Comparison of ENCODE assay signal across 17 cellular contexts in the genomic region with DNA sequence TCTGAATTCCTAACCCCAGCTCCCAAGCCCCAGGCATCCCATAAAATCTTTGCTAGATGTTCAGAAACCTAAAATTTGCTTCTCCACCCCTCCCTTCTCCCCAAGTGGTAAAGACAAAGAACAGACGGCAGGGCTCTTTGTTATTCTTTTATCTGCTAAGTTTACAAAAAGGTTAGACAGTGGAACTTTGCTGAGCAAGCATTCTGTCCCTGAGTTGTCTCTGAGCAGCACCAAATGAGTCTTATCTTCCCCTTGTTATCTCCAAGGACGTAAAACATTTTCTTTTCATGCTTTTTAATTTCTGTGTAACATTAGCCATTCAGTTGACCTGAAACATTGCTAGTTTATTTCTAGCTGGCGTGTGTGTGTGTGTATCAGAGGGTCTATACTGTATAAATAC. TPM values are rescaled to one million over a fixed set of nuclear protein-coding genes. Genes with fewer than 3 reads are reported as not detected.
A peak's percentile ranks its signal among the peaks of the same experiment; 100 is the strongest.
DNase-seq lines count a peak whose midpoint lies in the region; ATAC-seq and TF ChIP-seq lines count a peak whose summit lies in the region.
"Had no signal": no experiment of that assay in that cellular context is flagged by ENCODE, and none has a peak within 500 bp of the region (broad histone marks: within the 10 kb centered on the region; RNA-seq: fewer than 3 reads in every experiment).

No MANE protein-coding gene starts in this region.

- peak overlapping the region; percentile 67 for H3K27ac Mint-ChIP-seq in mesothelial cell of epicardium
- H3K27ac Mint-ChIP-seq in activated naive CD8-positive, alpha-beta T cell treated with anti-CD3 and anti-CD28 coated beads, Interleukin-2, amount 50 U/mL, for 24 hours = no peak overlapping the region
- H3K27ac Mint-ChIP-seq: activated CD8-positive, alpha-beta memory T cell treated with anti-CD3 and anti-CD28 coated beads, Interleukin-2, amount 10 ng/mL, durations not matched to agents 7 days and 5 days; activated T-helper 2 cell treated with anti-CD3 and anti-CD28 coated beads, Interferon-gamma antibody, Interleukin-2, Interleukin-4, amounts not matched to agents 10 μg/mL and 5 μg/mL and 100 μg/mL, durations not matched to agents 14 hours and 24 hours and 36 hours had no signal

- H3K4me3 ChIP-seq in heart right ventricle (no peak overlapping the region), esophagus muscularis mucosa (peak overlapping the region in 2 of 4 donors; percentile 3 to 12), upper lobe of right lung (no peak overlapping the region)
- H3K4me3 ChIP-seq: BLaER1 treated with 17β-estradiol and CSF1 and Interleukin-3, amounts not matched to agents 10 nM and 100 nM; prostate gland; SJSA1 had no signal

- intact Hi-C loops in heart right ventricle (cut with DNase I) (no loop called here), Right ventricle myocardium superior (cut with DNase I) (no loop called here), esophagus muscularis mucosa (cut with DNase I) (no loop called here), upper lobe of right lung (cut with DNase I) (no loop called here)

- H3K27ac ChIP-seq in heart right ventricle = peak overlapping the region in 6 of 10 donors; percentile 3 to 39 (median 24)
- peak overlapping the region; percentile 52 to 77 (median 62) for H3K27ac ChIP-seq in esophagus muscularis mucosa (replicated peaks in 1 of 4)
- H3K27ac ChIP-seq in upper lobe of right lung = peak overlapping the region; percentile 47
- H3K27ac ChIP-seq: BLaER1 treated with 17β-estradiol and CSF1 and Interleukin-3, amounts not matched to agents 10 nM and 100 nM; prostate gland; SJSA1 had no signal

- ATAC-seq in heart right ventricle (no peak), Right ventricle myocardium superior (ENCODE audit: poor library complexity) (no peak), upper lobe of right lung (no peak)
- ATAC-seq in activated naive CD8-positive, alpha-beta T cell treated with anti-CD3 and anti-CD28 coated beads, Interleukin-2, amount 50 U/mL, for 24 hours = no peak
- ATAC-seq: activated CD8-positive, alpha-beta memory T cell treated with anti-CD3 and anti-CD28 coated beads, Interleukin-2, amount 10 ng/mL, durations not matched to agents 7 days and 5 days; PC-3 had no signal

- H3K9me3 Mint-ChIP-seq in mesothelial cell of epicardium = no peaks in the 10 kb centered on the region
- H3K9me3 Mint-ChIP-seq in activated naive CD8-positive, alpha-beta T cell treated with anti-CD3 and anti-CD28 coated beads, Interleukin-2, amount 50 U/mL, for 24 hours = no peaks in the 10 kb centered on the region
- H3K9me3 Mint-ChIP-seq: activated T-helper 2 cell treated with anti-CD3 and anti-CD28 coated beads, Interferon-gamma antibody, Interleukin-2, Interleukin-4, amounts not matched to agents 10 μg/mL and 5 μg/mL and 100 μg/mL, durations not matched to agents 14 hours and 24 hours and 36 hours had no signal

- no peak for TF ChIP-seq EP300 in esophagus muscularis mucosa (IDR thresholded peaks at IDR 0.05)

- H3K27me3 Mint-ChIP-seq in mesothelial cell of epicardium (ENCODE audit: low read depth) = no peaks in the 10 kb centered on the region
- H3K27me3 Mint-ChIP-seq in activated naive CD8-positive, alpha-beta T cell treated with anti-CD3 and anti-CD28 coated beads, Interleukin-2, amount 50 U/mL, for 24 hours = no peaks in the 10 kb centered on the region
- H3K27me3 Mint-ChIP-seq: activated CD8-positive, alpha-beta memory T cell treated with anti-CD3 and anti-CD28 coated beads, Interleukin-2, amount 10 ng/mL, durations not matched to agents 7 days and 5 days had no signal

- H3K36me3 Mint-ChIP-seq in mesothelial cell of epicardium = no peaks in the 10 kb centered on the region
- H3K36me3 Mint-ChIP-seq in activated naive CD8-positive, alpha-beta T cell treated with anti-CD3 and anti-CD28 coated beads, Interleukin-2, amount 50 U/mL, for 24 hours (ENCODE audit: low read depth) = no peaks in the 10 kb centered on the region
- H3K36me3 Mint-ChIP-seq: activated CD8-positive, alpha-beta memory T cell treated with anti-CD3 and anti-CD28 coated beads, Interleukin-2, amount 10 ng/mL, durations not matched to agents 7 days and 5 days had no signal

- TF ChIP-seq POLR2A in esophagus muscularis mucosa (IDR thresholded peaks at IDR 0.05; ENCODE audit: low read depth) = no peak

- H3K4me3 Mint-ChIP-seq in mesothelial cell of epicardium = no peak overlapping the region
- H3K4me3 Mint-ChIP-seq in activated naive CD8-positive, alpha-beta T cell treated with anti-CD3 and anti-CD28 coated beads, Interleukin-2, amount 50 U/mL, for 24 hours = no peak overlapping the region
- H3K4me3 Mint-ChIP-seq: activated CD8-positive, alpha-beta memory T cell treated with anti-CD3 and anti-CD28 coated beads, Interleukin-2, amount 10 ng/mL, durations not matched to agents 7 days and 5 days had no signal

- TF ChIP-seq CTCF in heart right ventricle (IDR thresholded peaks at IDR 0.05) (no peak), esophagus muscularis mucosa (IDR thresholded peaks at IDR 0.05) (no peak), mesothelial cell of epicardium (IDR thresholded peaks at IDR 0.05; ENCODE audit: unreplicated experiment) (no peak), upper lobe of right lung (IDR thresholded peaks at IDR 0.05) (no peak)

- WGBS in heart right ventricle, 2 donors = 45 to 46% methylated on average over 3 of the region's 3 CpGs
- 40% methylated on average over 3 of the region's 3 CpGs for WGBS in esophagus muscularis mucosa

- no peaks in the 10 kb centered on the region for H3K9me3 ChIP-seq in heart right ventricle
- H3K9me3 ChIP-seq in esophagus muscularis mucosa = no peaks in the 10 kb centered on the region
- no peaks in the 10 kb centered on the region for H3K9me3 ChIP-seq in upper lobe of right lung
- H3K9me3 ChIP-seq: BLaER1 treated with 17β-estradiol and CSF1 and Interleukin-3, amounts not matched to agents 10 nM and 100 nM; prostate gland; SJSA1 had no signal

- H3K4me1 Mint-ChIP-seq in mesothelial cell of epicardium = peaks cover 28% of the 10 kb centered on the region
- peaks cover 7% of the 10 kb centered on the region for H3K4me1 Mint-ChIP-seq in activated naive CD8-positive, alpha-beta T cell treated with anti-CD3 and anti-CD28 coated beads, Interleukin-2, amount 50 U/mL, for 24 hours

- no peaks in the 10 kb centered on the region for H3K27me3 ChIP-seq in heart right ventricle
- H3K27me3 ChIP-seq in esophagus muscularis mucosa = no peaks in the 10 kb centered on the region
- H3K27me3 ChIP-seq in upper lobe of right lung = no peaks in the 10 kb centered on the region
- H3K27me3 ChIP-seq: BLaER1 treated with 17β-estradiol and CSF1 and Interleukin-3, amounts not matched to agents 10 nM and 100 nM; SJSA1 had no signal

- H3K36me3 ChIP-seq in heart right ventricle = peaks cover 0 to 3% (median 0%) of the 10 kb centered on the region in 9 donors
- no peaks in the 10 kb centered on the region for H3K36me3 ChIP-seq in esophagus muscularis mucosa
- H3K36me3 ChIP-seq in upper lobe of right lung = no peaks in the 10 kb centered on the region
- H3K36me3 ChIP-seq: BLaER1 treated with 17β-estradiol and CSF1 and Interleukin-3, amounts not matched to agents 10 nM and 100 nM; prostate gland; SJSA1 had no signal

- H3K4me1 ChIP-seq in heart right ventricle (peaks cover 0 to 58% (median 34%) of the 10 kb centered on the region in 9 donors), esophagus muscularis mucosa (peaks cover 40 to 80% (median 68%) of the 10 kb centered on the region in 4 donors), upper lobe of right lung (peaks cover 31% of the 10 kb centered on the region)
- H3K4me1 ChIP-seq: prostate gland had no signal

- DNase-seq in heart right ventricle = no peak
- no peak for DNase-seq in Right ventricle myocardium superior
- DNase-seq in esophagus muscularis mucosa (ENCODE audit: extremely low spot score) = no peak
- DNase-seq in mesothelial cell of epicardium (ENCODE audit: low spot score in 2 of 2, unreplicated experiment in 2 of 2) = no peak
- no peak for DNase-seq in upper lobe of right lung
- no peak for DNase-seq in activated naive CD8-positive, alpha-beta T cell treated with anti-CD3 and anti-CD28 coated beads, Interleukin-2, amount 50 U/mL, for 24 hours
- DNase-seq in OCI-M2 (lab: John Stamatoyannopoulos, UW; ENCODE audit: unreplicated experiment) = no peak
- no peak for DNase-seq in NCI-H146 (lab: John Stamatoyannopoulos, UW)
- DNase-seq: activated CD8-positive, alpha-beta memory T cell treated with anti-CD3 and anti-CD28 coated beads, Interleukin-2, amount 10 ng/mL, durations not matched to agents 7 days and 5 days; DMS 273 treated with DMSO at 0.1 percent for 48 hours; NCI-H2171 treated with DMSO at 0.1 percent for 48 hours; NCI-H748 treated with DMSO at 0.1 percent for 48 hours had no signal

RNA-seq across cellular contexts. Expression of a gene that starts 30.3 kb away (rescaled TPM):
- total RNA-seq in heart right ventricle (100 to 1,000 TPM in 3 of 10 donors, 10 to 100 TPM in 7; 67.8 to 117 (median 87.4) TPM), Right ventricle myocardium superior (116 TPM), esophagus muscularis mucosa (100 to 1,000 TPM; 101 to 172 (median 125) TPM), mesothelial cell of epicardium (56.5 to 58.0 TPM (median 57.9 TPM) in 3 replicates), upper lobe of right lung (131 TPM)
- 10 to 100 TPM; 24.2 to 36.1 TPM for polyA plus RNA-seq in heart right ventricle
